27 cellular contexts compared by ENCODE assay signal in the genomic region with DNA sequence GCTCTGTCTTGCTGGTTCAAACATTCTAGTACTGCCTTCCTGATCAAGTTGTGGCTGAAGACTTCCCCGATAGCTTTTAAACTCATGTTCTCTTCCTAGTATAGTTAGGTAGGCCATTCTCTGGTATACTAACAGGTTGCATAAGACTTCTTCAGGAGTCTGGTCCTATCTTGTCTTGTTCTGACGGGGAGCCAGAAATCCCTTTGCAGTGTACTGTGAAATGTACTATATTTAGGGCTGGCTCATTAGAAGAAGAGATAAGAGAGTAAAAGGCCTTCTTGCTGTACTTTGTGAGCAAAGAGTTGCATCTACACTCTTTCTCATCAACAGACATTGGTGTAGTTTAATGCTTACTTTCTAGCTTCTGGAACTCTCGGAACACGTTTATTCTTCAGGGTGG.
"Had no signal": no experiment of that assay in that cellular context is flagged by ENCODE, and none has a peak within 500 bp of the region (broad histone marks: within the 10 kb centered on the region; RNA-seq: fewer than 3 reads in every experiment).

No MANE protein-coding gene starts in this region.

- H3K4me1 ChIP-seq: adrenal gland, ascending aorta, breast epithelium, esophagus squamous epithelium, gastroesophageal sphincter had no signal

- H3K9me3 ChIP-seq: adrenal gland, ascending aorta, breast epithelium, esophagus squamous epithelium, gastroesophageal sphincter had no signal

- DNase-seq: activated CD4-positive, alpha-beta memory T cell treated with anti-CD3 and anti-CD28 coated beads for 36 hours; activated CD4-positive, alpha-beta T cell treated with anti-CD3 and anti-CD28 coated beads for 36 hours; activated CD4-positive, alpha-beta T cell treated with anti-CD3 and anti-CD28 coated beads, Interleukin-2, amount 10 ng/mL, durations not matched to agents 24 days and 14 days; activated CD4-positive, CD25-positive, alpha-beta regulatory T cell; activated CD4-positive, CD25-positive, alpha-beta regulatory T cell treated with anti-CD3 and anti-CD28 coated beads, Interleukin-2, amount 50 U/mL, for 72 hours; activated CD8-positive, alpha-beta memory T cell treated with anti-CD3 and anti-CD28 coated beads, Interleukin-2, amount 10 ng/mL, durations not matched to agents 7 days and 5 days; activated CD8-positive, alpha-beta memory T cell treated with anti-CD3 and anti-CD28 coated beads, Interleukin-2, amount 50 U/mL, for 4 hours; activated CD8-positive, alpha-beta T cell treated with anti-CD3 and anti-CD28 coated beads, Interleukin-2, amount 10 ng/mL, durations not matched to agents 7 days and 5 days; activated effector memory CD4-positive, alpha-beta T cell treated with anti-CD3 and anti-CD28 coated beads, Interleukin-2, amount 50 U/mL, for 16 hours; activated naive CD4-positive, alpha-beta T cell treated with anti-CD3 and anti-CD28 coated beads for 36 hours; activated naive CD8-positive, alpha-beta T cell treated with anti-CD3 and anti-CD28 coated beads for 36 hours; activated naive CD8-positive, alpha-beta T cell treated with anti-CD3 and anti-CD28 coated beads, Interleukin-2, amount 50 U/mL, for 24 hours; activated T-cell treated with anti-CD3 and anti-CD28 coated beads, Interleukin-2, amount 50 U/mL, for 1 hour; activated T-cell treated with anti-CD3 and anti-CD28 coated beads, Interleukin-2, amount 50 U/mL, for 48 hours; adrenal gland; caudate nucleus; effector CD8-positive, alpha-beta T cell; esophagus squamous epithelium; foreskin melanocyte; T-helper 2 cell had no signal

- H3K27ac ChIP-seq: adrenal gland, ascending aorta, breast epithelium, epithelial cell of prostate, esophagus squamous epithelium, gastroesophageal sphincter had no signal

- H3K4me3 ChIP-seq: adrenal gland, ascending aorta, breast epithelium, esophagus squamous epithelium, gastroesophageal sphincter had no signal

- H3K27me3 ChIP-seq: adrenal gland, ascending aorta, breast epithelium, esophagus squamous epithelium, gastroesophageal sphincter had no signal

- ATAC-seq: activated CD4-positive, alpha-beta T cell treated with anti-CD3 and anti-CD28 coated beads for 36 hours; activated CD8-positive, alpha-beta memory T cell treated with anti-CD3 and anti-CD28 coated beads, Interleukin-2, amount 10 ng/mL, durations not matched to agents 7 days and 5 days; activated CD8-positive, alpha-beta T cell treated with anti-CD3 and anti-CD28 coated beads, Interleukin-2, amount 10 ng/mL, durations not matched to agents 7 days and 5 days; activated naive CD8-positive, alpha-beta T cell treated with anti-CD3 and anti-CD28 coated beads, Interleukin-2, amount 50 U/mL, for 24 hours; gastroesophageal sphincter had no signal

- FAIRE-seq: colon, endometrium, endothelial cell of umbilical vein had no signal

- H3K36me3 ChIP-seq: adrenal gland, ascending aorta, breast epithelium, esophagus squamous epithelium, gastroesophageal sphincter had no signal
